8 cellular contexts compared by ENCODE assay signal in the genomic region with DNA sequence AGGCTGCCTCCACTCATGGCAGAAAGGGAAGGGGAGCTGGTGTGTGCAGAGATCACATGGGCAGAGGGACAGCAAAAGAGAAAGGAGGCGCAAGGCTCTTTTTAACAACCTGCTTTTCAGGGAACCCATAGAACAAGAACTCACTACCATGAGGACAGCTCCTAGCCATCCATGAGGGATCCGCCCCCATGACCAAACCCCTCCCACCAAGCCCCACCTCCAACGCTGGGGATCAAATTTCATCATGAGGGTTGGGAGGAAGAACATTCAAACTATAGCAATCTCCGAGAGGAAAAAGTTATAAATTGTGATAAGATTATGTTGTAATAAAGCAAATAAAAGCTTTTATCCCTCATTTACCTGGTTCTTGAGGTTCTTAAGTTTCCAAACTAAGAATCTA.
A peak's percentile ranks its signal among the peaks of the same experiment; 100 is the strongest.
DNase-seq lines count a peak whose midpoint lies in the region; ATAC-seq, FAIRE-seq and TF ChIP-seq lines count a peak whose summit lies in the region.

No MANE protein-coding gene starts in this region.

- H3K4me3 ChIP-seq in upper lobe of right lung, result peak overlapping the region; percentile 17

- peak; percentile 2 to 10 for DNase-seq in stimulated activated CD4-positive, alpha-beta T cell treated with anti-CD3 and anti-CD28 coated beads, Interleukin-2, amount 100 ng/mL, for 48 hours
- no peak for DNase-seq in stimulated activated CD4-positive, alpha-beta T cell treated with anti-CD3 and anti-CD28 coated beads, Interleukin-12 subunit alpha, Interleukin-12 subunit beta, amount 100 ng/mL, for 4 hours
- DNase-seq in OCI-M1 (lab: John Stamatoyannopoulos, UW), result peak; percentile 84
- DNase-seq in left ventricle myocardium superior, result peak; percentile 39
- peak; percentile 73 for DNase-seq in upper lobe of right lung
- DNase-seq in GM19239 (ENCODE audit: insufficient read length, low spot score), result no peak
- DNase-seq in iPS-NIHi7 (ENCODE audit: extremely low spot score), result no peak

- peaks cover 4% of the 10 kb centered on the region for H3K4me1 ChIP-seq in upper lobe of right lung

- intact Hi-C loops in left ventricle myocardium superior (cut with micrococcal nuclease), result no loop called here
- intact Hi-C loops in upper lobe of right lung (cut with DNase I), result no loop called here

- H3K36me3 ChIP-seq in upper lobe of right lung, result no peaks in the 10 kb centered on the region

- FAIRE-seq in GM19239 (lab: Jason Lieb, UNC), result no peak

- ATAC-seq in left ventricle myocardium superior (peak; percentile 43), upper lobe of right lung (peak; percentile 86), HG03378 (IDR thresholded peaks at IDR 0.05; ENCODE audit: unreplicated experiment) (no peak)

- H3K27me3 ChIP-seq in upper lobe of right lung, result no peaks in the 10 kb centered on the region

- no peaks in the 10 kb centered on the region for H3K9me3 ChIP-seq in upper lobe of right lung

- H3K27ac ChIP-seq in upper lobe of right lung, result no peak overlapping the region

- no peak for TF ChIP-seq CTCF in upper lobe of right lung (IDR thresholded peaks at IDR 0.05)

Comparison
In these comparisons a context has a peak if more than half of its experiments do, and no peak if none do; other contexts are left out.
1. DNase-seq: peak in stimulated activated CD4-positive, alpha-beta T cell treated with anti-CD3 and anti-CD28 coated beads, Interleukin-2, amount 100 ng/mL, for 48 hours (2 of 2), OCI-M1 (single experiment), left ventricle myocardium superior (single experiment) and upper lobe of right lung (single experiment); none in stimulated activated CD4-positive, alpha-beta T cell treated with anti-CD3 and anti-CD28 coated beads, Interleukin-12 subunit alpha, Interleukin-12 subunit beta, amount 100 ng/mL, for 4 hours (single experiment), GM19239 (single experiment) and iPS-NIHi7 (single experiment).